ENCODE assay signal across 20 cellular contexts in genomic region chr5:94540856-94541494, GRCh38.
DNase-seq lines count a peak whose midpoint lies in the region; ATAC-seq, FAIRE-seq and TF ChIP-seq lines count a peak whose summit lies in the region.
"Had no signal": no experiment of that assay in that cellular context is flagged by ENCODE, and none has a peak within 500 bp of the region (broad histone marks: within the 10 kb centered on the region; RNA-seq: fewer than 3 reads in every experiment).

No MANE protein-coding gene starts in this region.

- no peak overlapping the region for H4K5ac ChIP-seq in H1 (ENCODE audit: insufficient read length, low read depth, low read length)

- TF ChIP-seq POLR2A in NB4 (IDR thresholded peaks at IDR 0.05; ENCODE audit: extremely low read depth, insufficient read length) (no peak), H1 (IDR thresholded peaks at IDR 0.05; ENCODE audit: control extremely low read depth in 1 of 2, low read depth in 2 of 2, low read length in 2 of 2) (no peak)

- H3K23ac ChIP-seq in H1 (ENCODE audit: insufficient read length): no peak overlapping the region

- POLR2A ChIA-PET in H1 (lab: Charles Lee; ENCODE audit: partially characterized antibody): no interaction called here

- no peak overlapping the region for H3K4me3 ChIP-seq in NB4 (ENCODE audit: low read depth, low read length)
- H3K4me3 ChIP-seq in H1 (ENCODE audit: extremely low read depth in 1 of 4, insufficient read depth in 2 of 4, low read depth in 3 of 4, low read length in 4 of 4): 0 out of 8 replicates have a peak overlapping the region, but pooled peaks of 1 of the 4 experiments have one; percentile 3
- H3K4me3 ChIP-seq: HAP-1, SJSA1 had no signal

- H2AFZ ChIP-seq in H1 (ENCODE audit: low read length): no peak overlapping the region

- H3K56ac ChIP-seq in H1 (replicated peaks; ENCODE audit: insufficient read length, low read depth, low read length): no peak overlapping the region

- H3K27me3 ChIP-seq in H1 (replicated peaks in 1 of 4; ENCODE audit: control insufficient read depth in 3 of 4, extremely low read depth in 1 of 4, insufficient read depth in 3 of 4, low read length in 3 of 4): no peaks in the 10 kb centered on the region
- H3K27me3 ChIP-seq: SJSA1 had no signal

- H3K9ac ChIP-seq in H1 (replicated peaks in 1 of 4; ENCODE audit: extremely low read depth in 1 of 4, low read depth in 3 of 4, low read length in 3 of 4): no peak overlapping the region

- TF ChIP-seq RAD21 in H1 (IDR thresholded peaks at IDR 0.05 in 1 of 2, conservative IDR thresholded peaks at IDR 0.05 in 1 of 2; ENCODE audit: low read depth in 2 of 2, low read length in 2 of 2): no peak

- H3K4ac ChIP-seq in H1 (replicated peaks; ENCODE audit: insufficient read length, low read depth, low read length): no peak overlapping the region

- H3K79me1 ChIP-seq in H1 (ENCODE audit: low read depth, low read length): no peaks in the 10 kb centered on the region

- no peak overlapping the region for H3K18ac ChIP-seq in H1 (ENCODE audit: extremely low read depth, low read length)

- FAIRE-seq in H1 (lab: Jason Lieb, UNC): peak; percentile 66
- FAIRE-seq: GM18507, GM19239 had no signal

- no peaks in the 10 kb centered on the region for H3K23me2 ChIP-seq in H1 (ENCODE audit: low read depth, low read length)

- peak; percentile 7 for DNase-seq in NCI-H748 (lab: John Stamatoyannopoulos, UW; ENCODE audit: unreplicated experiment)
- no peak for DNase-seq in NCI-H748 treated with DMSO at 0.1 percent for 48 hours (lab: John Stamatoyannopoulos, UW)
- peak; percentile 12 for DNase-seq in NB4 (ENCODE audit: low read depth)
- DNase-seq in H1 (ENCODE audit: low read depth in 1 of 2, low spot score in 2 of 2): no peak
- DNase-seq in H4 (ENCODE audit: low spot score): no peak
- no peak for DNase-seq in GM10266 (ENCODE audit: extremely low spot score)
- DNase-seq: DND-41, Karpas-422, NCI-H1417, NCI-H187, NCI-H446 treated with DMSO at 0.1 percent for 48 hours, NCI-H526 treated with DMSO at 0.1 percent for 48 hours, T-helper 1 cell had no signal

- H3K4me2 ChIP-seq in H1 (ENCODE audit: insufficient read depth in 1 of 2, low read depth in 2 of 2, low read length in 2 of 2): no peak overlapping the region

- H4K8ac ChIP-seq in H1 (ENCODE audit: extremely low read depth, insufficient read depth, low read length): no peak overlapping the region

- H4K91ac ChIP-seq in H1 (replicated peaks; ENCODE audit: insufficient read length, low read length): no peak overlapping the region

- no peak overlapping the region for H3K27ac ChIP-seq in H1 (ENCODE audit: low read depth, low read length)
- H3K27ac ChIP-seq: HL-60, SJSA1 had no signal

- H3K36me3 ChIP-seq in H1 (ENCODE audit: control insufficient read depth in 2 of 4, insufficient read depth in 4 of 4, low read length in 3 of 4): no peaks in the 10 kb centered on the region
- H3K36me3 ChIP-seq: HAP-1, SJSA1 had no signal

- no peak overlapping the region for H3K14ac ChIP-seq in H1 (ENCODE audit: insufficient read length)

- no peak overlapping the region for H2AK5ac ChIP-seq in H1 (ENCODE audit: low read depth, low read length)

- H2BK20ac ChIP-seq in H1 (ENCODE audit: low read length): no peak overlapping the region

- H4K20me1 ChIP-seq in H1 (replicated peaks in 1 of 2; ENCODE audit: control insufficient read depth in 1 of 2, insufficient read depth in 2 of 2, low read length in 2 of 2): no peaks in the 10 kb centered on the region

- no peak for TF ChIP-seq EP300 in H1 (IDR thresholded peaks at IDR 0.05; ENCODE audit: borderline replicate concordance in 1 of 2, low read depth in 2 of 2, low read length in 2 of 2)

- no peaks in the 10 kb centered on the region for H3K79me2 ChIP-seq in H1 (ENCODE audit: control insufficient read depth in 1 of 2, insufficient read depth in 2 of 2, low read length in 2 of 2)

- CTCF ChIA-PET in H1 (lab: Charles Lee; ENCODE audit: partially characterized antibody): interaction anchor here (1.0 kb wide), 1 partner anchor 197 kb away, joined by 3 read pairs; no protein-coding TSS in a partner anchor

- no peaks in the 10 kb centered on the region for H3K4me1 ChIP-seq in H1 (replicated peaks in 1 of 4; ENCODE audit: control insufficient read depth in 3 of 4, insufficient read depth in 4 of 4, low read length in 3 of 4)
- H3K4me1 ChIP-seq: HAP-1, SJSA1 had no signal

- WGBS in H1 (ENCODE audit: extremely low coverage in 1 of 2, insufficient coverage in 1 of 2, insufficient read length in 1 of 2, insufficient replicate concordance in 2 of 2, low coverage in 1 of 2, low lambda C conversion rate in 2 of 2, missing lambda C conversion rate in 1 of 2), 2 experiments: 90% methylated on average over 6 of the region's 6 CpGs; no CpG with 5 or more reads in 1 of the 2 experiments

- H2BK5ac ChIP-seq in H1 (ENCODE audit: low read depth, low read length): no peak overlapping the region

- peaks cover 33 to 46% of the 10 kb centered on the region in 2 experiments for H3K9me3 ChIP-seq in H1 (ENCODE audit: insufficient read depth in 2 of 2, low read depth in 1 of 2, low read length in 1 of 2)

- H2BK12ac ChIP-seq in H1 (ENCODE audit: low read depth, low read length): no peak overlapping the region

- no peak for ATAC-seq in GM19397 (IDR thresholded peaks at IDR 0.05; ENCODE audit: unreplicated experiment)
- ATAC-seq: Right ventricle myocardium inferior had no signal

- no peak overlapping the region for H2BK15ac ChIP-seq in H1 (ENCODE audit: low read length)

- no peak overlapping the region for H2BK120ac ChIP-seq in H1 (replicated peaks; ENCODE audit: low read depth, low read length)

- no peak for TF ChIP-seq CTCF in NB4 (IDR thresholded peaks at IDR 0.05; ENCODE audit: low read depth, low read length)
- TF ChIP-seq CTCF in H1 (IDR thresholded peaks at IDR 0.05; ENCODE audit: control extremely low read depth in 1 of 3, insufficient read depth in 1 of 3, low read depth in 1 of 3, low read length in 3 of 3): no peak
- no peak for TF ChIP-seq CTCF in GM10266 (IDR thresholded peaks at IDR 0.05; ENCODE audit: control insufficient read depth, insufficient read depth, low read depth, missing control alignments)

TF ChIP-seq in H1, 55 proteins besides CTCF, POLR2A, EP300 and RAD21 (continues in another document):
- TF ChIP-seq RNF2 (IDR thresholded peaks at IDR 0.05; ENCODE audit: borderline replicate concordance, low read depth, low read length, missing control alignments, poor library complexity, severe bottlenecking) (no peak), FOSL1 (IDR thresholded peaks at IDR 0.05; ENCODE audit: insufficient read depth, low read depth, low read length) (no peak)
- TF ChIP-seq, protein P1, sequence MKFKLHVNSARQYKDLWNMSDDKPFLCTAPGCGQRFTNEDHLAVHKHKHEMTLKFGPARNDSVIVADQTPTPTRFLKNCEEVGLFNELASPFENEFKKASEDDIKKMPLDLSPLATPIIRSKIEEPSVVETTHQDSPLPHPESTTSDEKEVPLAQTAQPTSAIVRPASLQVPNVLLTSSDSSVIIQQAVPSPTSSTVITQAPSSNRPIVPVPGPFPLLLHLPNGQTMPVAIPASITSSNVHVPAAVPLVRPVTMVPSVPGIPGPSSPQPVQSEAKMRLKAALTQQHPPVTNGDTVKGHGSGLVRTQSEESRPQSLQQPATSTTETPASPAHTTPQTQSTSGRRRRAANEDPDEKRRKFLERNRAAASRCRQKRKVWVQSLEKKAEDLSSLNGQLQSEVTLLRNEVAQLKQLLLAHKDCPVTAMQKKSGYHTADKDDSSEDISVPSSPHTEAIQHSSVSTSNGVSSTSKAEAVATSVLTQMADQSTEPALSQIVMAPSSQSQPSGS (IDR thresholded peaks at IDR 0.05; ENCODE audit: low read length): no peak

Comparison
In these comparisons a context has a peak if more than half of its experiments do, and no peak if none do; other contexts are left out.
1. DNase-seq: peak in NCI-H748 (single experiment) and NB4 (single experiment); none in NCI-H748 treated with DMSO at 0.1 percent for 48 hours (single experiment), H1 (0 of 2), H4 (single experiment) and GM10266 (single experiment).